ENCODE assay signal across 16 cellular contexts in the genomic region with DNA sequence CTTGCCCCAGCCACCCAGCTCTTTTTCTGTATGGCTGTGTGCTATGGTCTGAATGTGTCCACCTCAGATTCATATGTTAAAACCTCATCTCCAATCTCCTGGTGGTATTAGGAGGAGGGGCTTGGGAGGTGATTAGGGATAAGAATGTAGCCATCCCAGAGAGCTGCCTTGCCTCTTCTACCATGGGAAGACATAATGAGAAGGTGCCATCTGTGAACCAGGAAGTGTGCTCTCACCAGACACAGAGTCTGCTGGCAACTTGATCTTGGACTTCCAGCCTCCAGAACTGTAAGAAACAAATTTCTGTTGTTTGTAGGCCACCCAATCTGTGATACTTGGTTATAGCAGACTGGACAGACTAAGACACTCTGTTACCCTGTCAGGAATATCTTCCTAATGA. TPM values are rescaled to one million over a fixed set of nuclear protein-coding genes. Genes with fewer than 3 reads are reported as not detected.
DNase-seq lines count a peak whose midpoint lies in the region; ATAC-seq, FAIRE-seq and TF ChIP-seq lines count a peak whose summit lies in the region.
"Had no signal": no experiment of that assay in that cellular context is flagged by ENCODE, and none has a peak within 500 bp of the region (broad histone marks: within the 10 kb centered on the region; RNA-seq: fewer than 3 reads in every experiment).

No MANE protein-coding gene starts in this region.

- DNase-seq in HepG2 (ENCODE audit: low spot score) (no peak), right lobe of liver (no peak), body of pancreas (peak in 1 of 4 donors; percentile 18), mesothelial cell of epicardium (ENCODE audit: low spot score in 2 of 2, unreplicated experiment in 2 of 2) (no peak), Ammon's horn (ENCODE audit: low spot score) (no peak)
- no peak for DNase-seq in stimulated activated naive CD8-positive, alpha-beta T cell treated with anti-CD3 and anti-CD28 coated beads, Interleukin-15, Interleukin-2, amounts not matched to agents 100 U/mL and 50 U/mL, for 24 hours
- DNase-seq: BE2C; CD4-positive, alpha-beta memory T cell; DMS79; GDM1; KG1 had no signal

- no peaks in the 10 kb centered on the region for H3K36me3 Mint-ChIP-seq in mesothelial cell of epicardium
- H3K36me3 Mint-ChIP-seq: CD14-positive monocyte had no signal

- TF ChIP-seq CTCF in HepG2 (CRISPR knock-in tag; IDR thresholded peaks at IDR 0.05) (no peak), right lobe of liver (IDR thresholded peaks at IDR 0.05) (no peak), Loucy (conservative IDR thresholded peaks at IDR 0.05; ENCODE audit: low read length) (no peak), body of pancreas (IDR thresholded peaks at IDR 0.05) (no peak), mesothelial cell of epicardium (IDR thresholded peaks at IDR 0.05; ENCODE audit: unreplicated experiment) (no peak)

- CTCF ChIA-PET in HepG2 (lab: Yijun Ruan, JAX; ENCODE audit: low intra/inter-chr PET ratio, low total read pairs), result no interaction called here

- POLR2A ChIA-PET in HepG2 (lab: Yijun Ruan, JAX), result interaction anchor here (0.7 to 10.5 kb wide), 10 partner anchors 10 to 97 kb away, joined by 3 to 267 read pairs (median 10); a partner anchor contains a TSS

- no peak overlapping the region for H3K4me3 ChIP-seq in HepG2 (replicated peaks in 1 of 3; ENCODE audit: insufficient read depth in 1 of 3, low read depth in 2 of 3, low read length in 3 of 3)
- H3K4me3 ChIP-seq in right lobe of liver, result no peak overlapping the region
- H3K4me3 ChIP-seq in Loucy (ENCODE audit: low read length, poor library complexity, severe bottlenecking), result no peak overlapping the region
- H3K4me3 ChIP-seq in body of pancreas, result no peak overlapping the region
- H3K4me3 ChIP-seq: HAP-1 had no signal

- H3K27ac Mint-ChIP-seq in mesothelial cell of epicardium, result no peak overlapping the region
- H3K27ac Mint-ChIP-seq: CD14-positive monocyte; CD4-positive, alpha-beta memory T cell had no signal

- FAIRE-seq in HepG2 (lab: Jason Lieb, UNC), result no peak

- peak overlapping the region; percentile 49 for H3K9ac ChIP-seq in HepG2 (ENCODE audit: insufficient read depth, low read depth, low read length)
- no peak overlapping the region for H3K9ac ChIP-seq in Loucy (ENCODE audit: low read depth, low read length, poor library complexity, severe bottlenecking)

- TF ChIP-seq EP300 in HepG2 (IDR thresholded peaks at IDR 0.05; ENCODE audit: low read depth in 2 of 2, low read length in 2 of 2) (no peak), HepG2 (CRISPR knock-in tag; IDR thresholded peaks at IDR 0.05; ENCODE audit: borderline replicate concordance) (no peak)

- H3K9me3 ChIP-seq in HepG2 (ENCODE audit: low read length) (peaks cover 8% of the 10 kb centered on the region; the same call in 1 of the 2 replicates), right lobe of liver (no peaks in the 10 kb centered on the region), Loucy (ENCODE audit: insufficient read depth, low read depth, low read length) (no peaks in the 10 kb centered on the region), body of pancreas (no peaks in the 10 kb centered on the region)
- H3K9me3 ChIP-seq: BE2C, HAP-1 had no signal

- H3K9me2 ChIP-seq in Loucy (replicated peaks; ENCODE audit: low read depth, low read length), result no peaks in the 10 kb centered on the region

- in situ Hi-C loops in HepG2 (cut with HindIII; ENCODE audit: extremely low pct_ligation_motif_present, low pct_unique_long_range_greater_than_20kb), result no loop called here

- H2AFZ ChIP-seq in HepG2 (ENCODE audit: low read length) (no peak overlapping the region), Loucy (ENCODE audit: low read length) (peak overlapping the region; percentile 90)

- H3F3A ChIP-seq in Loucy (ENCODE audit: low read depth), result no peaks in the 10 kb centered on the region

- peaks cover 2% of the 10 kb centered on the region for H3K27me3 Mint-ChIP-seq in mesothelial cell of epicardium (ENCODE audit: low read depth)
- H3K27me3 Mint-ChIP-seq: CD4-positive, alpha-beta memory T cell had no signal

- peaks cover 17% of the 10 kb centered on the region for H3K9me3 Mint-ChIP-seq in mesothelial cell of epicardium

- TSS peak; percentile 40 for BruUV-seq in HepG2 (replicated peaks; lab: Mats Ljungman, UMichigan)

- no peaks in the 10 kb centered on the region for H3K4me1 Mint-ChIP-seq in mesothelial cell of epicardium
- H3K4me1 Mint-ChIP-seq: CD14-positive monocyte had no signal

- TF ChIP-seq POLR2A in HepG2 (IDR thresholded peaks at IDR 0.05; ENCODE audit: insufficient read depth in 1 of 2, low read depth in 2 of 2, low read length in 2 of 2), result no peak
- no peak for TF ChIP-seq POLR2A in right lobe of liver (IDR thresholded peaks at IDR 0.05)
- no peak for TF ChIP-seq POLR2A in body of pancreas (IDR thresholded peaks at IDR 0.05)

- intact Hi-C loops in HepG2 (cut with micrococcal nuclease; ENCODE audit: unreplicated experiment), result no loop called here
- intact Hi-C loops in right lobe of liver (cut with DNase I), result no loop called here
- intact Hi-C loops in body of pancreas (cut with DNase I), result no loop called here

- H3K4me2 ChIP-seq in HepG2 (ENCODE audit: low read depth, low read length), result peak overlapping the region; percentile 51
- H3K4me2 ChIP-seq in Loucy (ENCODE audit: low read depth, low read length, poor library complexity, severe bottlenecking), result peak overlapping the region; percentile 3

- no peak overlapping the region for H3K4me3 Mint-ChIP-seq in mesothelial cell of epicardium
- H3K4me3 Mint-ChIP-seq: CD14-positive monocyte; CD4-positive, alpha-beta memory T cell had no signal

- ATAC-seq in HepG2 (no peak), right lobe of liver (no peak), body of pancreas (peak; percentile 68)
- ATAC-seq in stimulated activated naive CD8-positive, alpha-beta T cell treated with anti-CD3 and anti-CD28 coated beads, Interleukin-15, Interleukin-2, amounts not matched to agents 100 U/mL and 50 U/mL, for 24 hours, result no peak

- H3K27ac ChIP-seq in HepG2 (ENCODE audit: extremely low read length, insufficient read depth, low read length) (peak overlapping the region; percentile 61), right lobe of liver (no peak overlapping the region), body of pancreas (peak overlapping the region in 2 of 4 donors; percentile 21 to 36)

- H3K79me2 ChIP-seq in HepG2 (ENCODE audit: insufficient read depth, low read length) (no peaks in the 10 kb centered on the region), Loucy (ENCODE audit: insufficient read depth, low read length) (no peaks in the 10 kb centered on the region)

- no peak for TF ChIP-seq RAD21 in HepG2 (CRISPR knock-in tag; IDR thresholded peaks at IDR 0.05)

- H3K36me3 ChIP-seq in HepG2 (replicated peaks in 1 of 2; ENCODE audit: control insufficient read depth in 1 of 2, insufficient read depth in 2 of 2, low read length in 2 of 2), result no peaks in the 10 kb centered on the region
- H3K36me3 ChIP-seq in right lobe of liver, result no peaks in the 10 kb centered on the region
- no peaks in the 10 kb centered on the region for H3K36me3 ChIP-seq in Loucy (ENCODE audit: insufficient read depth, low read length)
- no peaks in the 10 kb centered on the region for H3K36me3 ChIP-seq in body of pancreas (replicated peaks in 1 of 2; ENCODE audit: insufficient read depth in 1 of 2, low read depth in 2 of 2)
- H3K36me3 ChIP-seq: BE2C, HAP-1 had no signal

- no peaks in the 10 kb centered on the region for H4K20me1 ChIP-seq in HepG2 (ENCODE audit: insufficient read depth, low read length)
- H4K20me1 ChIP-seq in Loucy (ENCODE audit: insufficient read depth, low read length, poor library complexity, severe bottlenecking), result no peaks in the 10 kb centered on the region

- H3K27me3 ChIP-seq in HepG2 (ENCODE audit: control insufficient read depth in 1 of 2, insufficient read depth in 2 of 2, low read length in 2 of 2) (no peaks in the 10 kb centered on the region), right lobe of liver (no peaks in the 10 kb centered on the region), Loucy (ENCODE audit: insufficient read depth, low read length, poor library complexity, severe bottlenecking) (no peaks in the 10 kb centered on the region), body of pancreas (no peaks in the 10 kb centered on the region)
- H3K27me3 ChIP-seq: BE2C had no signal

- H3K4me1 ChIP-seq in HepG2 (ENCODE audit: insufficient read depth, low read length) (peaks cover 60% of the 10 kb centered on the region), right lobe of liver (no peaks in the 10 kb centered on the region), Loucy (ENCODE audit: insufficient read depth, low read length, poor library complexity, severe bottlenecking) (peaks cover 15% of the 10 kb centered on the region), body of pancreas (peaks cover 37% of the 10 kb centered on the region)
- H3K4me1 ChIP-seq: BE2C, HAP-1 had no signal

RNA-seq across cellular contexts. Expression of a gene that starts 22.8 kb away (rescaled TPM):
- total RNA-seq in HepG2 (2016; rRNA removed; fragmentation: Illumina TruSeq; extraction: Trizol) (0.14 and 0.22 TPM in 2 replicates), right lobe of liver (under 1 TPM in 3 of 6 experiments, not detected in 3; 0.07 to 0.20 (median 0.19) TPM), body of pancreas (under 1 TPM; 0.52 to 0.99 TPM), mesothelial cell of epicardium (6.4 to 7.4 TPM (median 7.3 TPM) in 3 replicates)
- total RNA-seq in HepG2 (2016; cell fraction: cytosol; rRNA removed; fragmentation: Illumina TruSeq; extraction: Trizol; ENCODE audit: low read depth), result 0.10 TPM in 1 of 2 replicates, not detected in the other
- total RNA-seq in HepG2 (2016; cell fraction: insoluble cytoplasmic fraction; rRNA removed; fragmentation: Illumina TruSeq; extraction: Trizol), result 0.13 and 0.15 TPM in 2 replicates
- total RNA-seq in HepG2 (2016; cell fraction: membrane; rRNA removed; fragmentation: Illumina TruSeq; extraction: Trizol), result 0.10 and 0.22 TPM in 2 replicates
- total RNA-seq in HepG2 (2016; cell fraction: nucleus; rRNA removed; fragmentation: Illumina TruSeq; extraction: Trizol), result 0.12 and 0.44 TPM in 2 replicates
- polyA plus RNA-seq in HepG2 (2011; rRNA removed), result 0.08 and 0.16 TPM in 2 replicates
- 0.15 and 0.18 TPM in 2 replicates for polyA plus RNA-seq in HepG2 (2011; cell fraction: cytosol; rRNA removed)
- polyA plus RNA-seq in HepG2 (2011; cell fraction: nucleus; rRNA removed), result 1.1 TPM in 2 replicates
- polyA plus RNA-seq in HepG2 (2012), result 0.16 and 0.54 TPM in 2 replicates
- 0.05 and 0.10 TPM in 2 replicates for polyA plus RNA-seq in HepG2 (2016; cell fraction: cytosol; fragmentation: Illumina TruSeq; extraction: Trizol; ENCODE audit: low read depth)
- polyA plus RNA-seq in HepG2 (2016; cell fraction: insoluble cytoplasmic fraction; fragmentation: Illumina TruSeq; extraction: Trizol; ENCODE audit: low read depth), result 0.22 and 0.33 TPM in 2 replicates
- 0.10 and 0.17 TPM in 2 replicates for polyA plus RNA-seq in HepG2 (2016; cell fraction: membrane; fragmentation: Illumina TruSeq; extraction: Trizol; ENCODE audit: low read depth)
- polyA plus RNA-seq in HepG2 (2016; cell fraction: nucleus; fragmentation: Illumina TruSeq; extraction: Trizol; ENCODE audit: insufficient read depth, low read depth), result 0.42 and 0.55 TPM in 2 replicates
- 0.18 TPM in 1 of 2 replicates, not detected in the other for polyA minus RNA-seq in HepG2 (2011; rRNA and poly(A)+ RNA removed; ENCODE audit: low replicate concordance)
- 0.35 TPM in 1 of 2 replicates, not detected in the other for polyA minus RNA-seq in HepG2 (2011; cell fraction: cytosol; rRNA and poly(A)+ RNA removed)
- polyA minus RNA-seq in HepG2 (2011; cell fraction: nucleus; rRNA and poly(A)+ RNA removed), result 0.13 and 0.25 TPM in 2 replicates
- total RNA-seq: A172; CD4-positive, alpha-beta memory T cell; H4 had no signal

RNA-seq across cellular contexts. Expression of a gene that starts 33.8 kb away (rescaled TPM):
- total RNA-seq in HepG2 (2016; rRNA removed; fragmentation: Illumina TruSeq; extraction: Trizol) (39.4 and 96.9 TPM in 2 replicates), right lobe of liver (10 to 100 TPM; 13.6 to 25.9 (median 23.0) TPM), body of pancreas (100 to 1,000 TPM; 150 to 237 TPM), mesothelial cell of epicardium (268 to 271 TPM (median 269 TPM) in 3 replicates)
- total RNA-seq in HepG2 (2016; cell fraction: cytosol; rRNA removed; fragmentation: Illumina TruSeq; extraction: Trizol; ENCODE audit: low read depth), result 27.1 and 29.2 TPM in 2 replicates
- 43.1 and 100 TPM in 2 replicates for total RNA-seq in HepG2 (2016; cell fraction: insoluble cytoplasmic fraction; rRNA removed; fragmentation: Illumina TruSeq; extraction: Trizol)
- 15.6 and 15.9 TPM in 2 replicates for total RNA-seq in HepG2 (2016; cell fraction: membrane; rRNA removed; fragmentation: Illumina TruSeq; extraction: Trizol)
- 143 and 149 TPM in 2 replicates for total RNA-seq in HepG2 (2016; cell fraction: nucleus; rRNA removed; fragmentation: Illumina TruSeq; extraction: Trizol)
- 611 and 685 TPM in 2 replicates for polyA plus RNA-seq in HepG2 (2011; rRNA removed)
- 118 and 170 TPM in 2 replicates for polyA plus RNA-seq in HepG2 (2011; cell fraction: cytosol; rRNA removed)
- polyA plus RNA-seq in HepG2 (2011; cell fraction: nucleus; rRNA removed), result 4,733 and 5,679 TPM in 2 replicates
- polyA plus RNA-seq in HepG2 (2012), result 202 and 318 TPM in 2 replicates
- polyA plus RNA-seq in HepG2 (2016; cell fraction: cytosol; fragmentation: Illumina TruSeq; extraction: Trizol; ENCODE audit: low read depth), result 12.6 and 13.8 TPM in 2 replicates
- 49.4 and 63.1 TPM in 2 replicates for polyA plus RNA-seq in HepG2 (2016; cell fraction: insoluble cytoplasmic fraction; fragmentation: Illumina TruSeq; extraction: Trizol; ENCODE audit: low read depth)
- polyA plus RNA-seq in HepG2 (2016; cell fraction: membrane; fragmentation: Illumina TruSeq; extraction: Trizol; ENCODE audit: low read depth), result 18.9 and 19.4 TPM in 2 replicates
- polyA plus RNA-seq in HepG2 (2016; cell fraction: nucleus; fragmentation: Illumina TruSeq; extraction: Trizol; ENCODE audit: insufficient read depth, low read depth), result 559 and 594 TPM in 2 replicates
- polyA minus RNA-seq in HepG2 (2011; rRNA and poly(A)+ RNA removed; ENCODE audit: low replicate concordance), result 166 and 365 TPM in 2 replicates
- 55.5 and 58.2 TPM in 2 replicates for polyA minus RNA-seq in HepG2 (2011; cell fraction: cytosol; rRNA and poly(A)+ RNA removed)
- 527 and 596 TPM in 2 replicates for polyA minus RNA-seq in HepG2 (2011; cell fraction: nucleus; rRNA and poly(A)+ RNA removed)

RNA-seq across cellular contexts. Expression of a gene that starts 34.7 kb away (rescaled TPM):
- total RNA-seq in HepG2 (2016; rRNA removed; fragmentation: Illumina TruSeq; extraction: Trizol), result 2,867 and 3,021 TPM in 2 replicates
- 582 and 659 TPM in 2 replicates for total RNA-seq in HepG2 (2016; cell fraction: cytosol; rRNA removed; fragmentation: Illumina TruSeq; extraction: Trizol; ENCODE audit: low read depth)
- total RNA-seq in HepG2 (2016; cell fraction: insoluble cytoplasmic fraction; rRNA removed; fragmentation: Illumina TruSeq; extraction: Trizol), result 2,776 and 3,102 TPM in 2 replicates
- total RNA-seq in HepG2 (2016; cell fraction: membrane; rRNA removed; fragmentation: Illumina TruSeq; extraction: Trizol), result 925 and 1,194 TPM in 2 replicates
- total RNA-seq in HepG2 (2016; cell fraction: nucleus; rRNA removed; fragmentation: Illumina TruSeq; extraction: Trizol), result 2,259 and 2,462 TPM in 2 replicates
- 1,596 and 1,621 TPM in 2 replicates for polyA plus RNA-seq in HepG2 (2011; rRNA removed)
- 1,194 and 1,328 TPM in 2 replicates for polyA plus RNA-seq in HepG2 (2011; cell fraction: cytosol; rRNA removed)
- polyA plus RNA-seq in HepG2 (2011; cell fraction: nucleus; rRNA removed), result 2,740 and 3,322 TPM in 2 replicates
- 740 and 1,093 TPM in 2 replicates for polyA plus RNA-seq in HepG2 (2012)
- polyA plus RNA-seq in HepG2 (2016; cell fraction: cytosol; fragmentation: Illumina TruSeq; extraction: Trizol; ENCODE audit: low read depth), result 288 and 375 TPM in 2 replicates
- 2,577 and 2,685 TPM in 2 replicates for polyA plus RNA-seq in HepG2 (2016; cell fraction: insoluble cytoplasmic fraction; fragmentation: Illumina TruSeq; extraction: Trizol; ENCODE audit: low read depth)
- polyA plus RNA-seq in HepG2 (2016; cell fraction: membrane; fragmentation: Illumina TruSeq; extraction: Trizol; ENCODE audit: low read depth), result 518 and 720 TPM in 2 replicates
- polyA plus RNA-seq in HepG2 (2016; cell fraction: nucleus; fragmentation: Illumina TruSeq; extraction: Trizol; ENCODE audit: insufficient read depth, low read depth), result 3,957 and 4,035 TPM in 2 replicates
- 4.9 and 1,419 TPM in 2 replicates for polyA minus RNA-seq in HepG2 (2011; rRNA and poly(A)+ RNA removed; ENCODE audit: low replicate concordance)
- polyA minus RNA-seq in HepG2 (2011; cell fraction: cytosol; rRNA and poly(A)+ RNA removed), result 390 and 391 TPM in 2 replicates
- polyA minus RNA-seq in HepG2 (2011; cell fraction: nucleus; rRNA and poly(A)+ RNA removed), result 1,540 and 1,882 TPM in 2 replicates
- total RNA-seq in right lobe of liver, result 10 to 100 TPM in 1 of 6 experiments, 1 to 10 TPM in 4, under 1 TPM in 1; 0.53 to 12.3 (median 4.2) TPM
- 1 to 10 TPM; 1.3 to 3.3 TPM for total RNA-seq in body of pancreas
- total RNA-seq in mesothelial cell of epicardium, result 1.2 to 1.6 TPM (median 1.5 TPM) in 3 replicates
- total RNA-seq: CD4-positive, alpha-beta memory T cell had no signal
- polyA plus RNA-seq: CD14-positive monocyte; CD4-positive, alpha-beta memory T cell had no signal

RNA-seq across cellular contexts. Expression of a gene that starts 45.4 kb away (rescaled TPM):
- total RNA-seq in HepG2 (2016; rRNA removed; fragmentation: Illumina TruSeq; extraction: Trizol) (7.1 and 7.4 TPM in 2 replicates), right lobe of liver (10 to 100 TPM in 4 of 6 experiments, 1 to 10 TPM in 2; 8.2 to 15.0 (median 11.4) TPM), body of pancreas (10 to 100 TPM; 11.7 to 43.2 TPM), mesothelial cell of epicardium (13.9 to 17.7 TPM (median 15.2 TPM) in 3 replicates)
- total RNA-seq in HepG2 (2016; cell fraction: cytosol; rRNA removed; fragmentation: Illumina TruSeq; extraction: Trizol; ENCODE audit: low read depth), result 6.0 and 6.1 TPM in 2 replicates
- 7.7 and 8.0 TPM in 2 replicates for total RNA-seq in HepG2 (2016; cell fraction: insoluble cytoplasmic fraction; rRNA removed; fragmentation: Illumina TruSeq; extraction: Trizol)
- 12.8 and 13.3 TPM in 2 replicates for total RNA-seq in HepG2 (2016; cell fraction: membrane; rRNA removed; fragmentation: Illumina TruSeq; extraction: Trizol)
- total RNA-seq in HepG2 (2016; cell fraction: nucleus; rRNA removed; fragmentation: Illumina TruSeq; extraction: Trizol), result 5.8 and 5.9 TPM in 2 replicates
- 8.2 and 8.7 TPM in 2 replicates for polyA plus RNA-seq in HepG2 (2011; rRNA removed)
- 3.6 and 5.0 TPM in 2 replicates for polyA plus RNA-seq in HepG2 (2011; cell fraction: cytosol; rRNA removed)
- polyA plus RNA-seq in HepG2 (2011; cell fraction: nucleus; rRNA removed), result 11.3 and 17.7 TPM in 2 replicates
- 3.9 and 4.2 TPM in 2 replicates for polyA plus RNA-seq in HepG2 (2012)
- polyA plus RNA-seq in HepG2 (2016; cell fraction: cytosol; fragmentation: Illumina TruSeq; extraction: Trizol; ENCODE audit: low read depth), result 14.5 and 18.4 TPM in 2 replicates
- polyA plus RNA-seq in HepG2 (2016; cell fraction: insoluble cytoplasmic fraction; fragmentation: Illumina TruSeq; extraction: Trizol; ENCODE audit: low read depth), result 11.7 and 13.4 TPM in 2 replicates
- polyA plus RNA-seq in HepG2 (2016; cell fraction: membrane; fragmentation: Illumina TruSeq; extraction: Trizol; ENCODE audit: low read depth), result 18.6 and 20.0 TPM in 2 replicates
- polyA plus RNA-seq in HepG2 (2016; cell fraction: nucleus; fragmentation: Illumina TruSeq; extraction: Trizol; ENCODE audit: insufficient read depth, low read depth), result 11.0 and 11.3 TPM in 2 replicates
- polyA minus RNA-seq in HepG2 (2011; rRNA and poly(A)+ RNA removed; ENCODE audit: low replicate concordance), result 10.0 and 22.9 TPM in 2 replicates
- 2.5 and 3.6 TPM in 2 replicates for polyA minus RNA-seq in HepG2 (2011; cell fraction: cytosol; rRNA and poly(A)+ RNA removed)
- polyA minus RNA-seq in HepG2 (2011; cell fraction: nucleus; rRNA and poly(A)+ RNA removed), result 6.8 and 7.2 TPM in 2 replicates

RNA-seq across cellular contexts. Expression of a gene that starts 49.9 kb away (rescaled TPM):
- total RNA-seq in HepG2 (2016; rRNA removed; fragmentation: Illumina TruSeq; extraction: Trizol) (0.44 and 0.49 TPM in 2 replicates), right lobe of liver (under 1 TPM; 0.33 to 0.83 (median 0.47) TPM), body of pancreas (1 to 10 TPM in 1 of 2 donors, under 1 TPM in 1; 0.33 to 1.6 TPM), mesothelial cell of epicardium (9.8 to 14.4 TPM (median 13.7 TPM) in 3 replicates)
- 0.81 and 0.88 TPM in 2 replicates for total RNA-seq in HepG2 (2016; cell fraction: cytosol; rRNA removed; fragmentation: Illumina TruSeq; extraction: Trizol; ENCODE audit: low read depth)
- total RNA-seq in HepG2 (2016; cell fraction: insoluble cytoplasmic fraction; rRNA removed; fragmentation: Illumina TruSeq; extraction: Trizol), result 0.39 and 0.40 TPM in 2 replicates
- total RNA-seq in HepG2 (2016; cell fraction: membrane; rRNA removed; fragmentation: Illumina TruSeq; extraction: Trizol), result 0.49 and 0.62 TPM in 2 replicates
- 0.78 and 1.1 TPM in 2 replicates for total RNA-seq in HepG2 (2016; cell fraction: nucleus; rRNA removed; fragmentation: Illumina TruSeq; extraction: Trizol)
- polyA plus RNA-seq in HepG2 (2011; rRNA removed), result 0.17 and 0.24 TPM in 2 replicates
- 0.04 and 0.22 TPM in 2 replicates for polyA plus RNA-seq in HepG2 (2011; cell fraction: cytosol; rRNA removed)
- polyA plus RNA-seq in HepG2 (2011; cell fraction: nucleus; rRNA removed), result 1.2 and 1.4 TPM in 2 replicates
- polyA plus RNA-seq in HepG2 (2012), result 0.92 and 0.93 TPM in 2 replicates
- 0.29 TPM in 2 replicates for polyA plus RNA-seq in HepG2 (2016; cell fraction: cytosol; fragmentation: Illumina TruSeq; extraction: Trizol; ENCODE audit: low read depth)
- 0.53 and 0.73 TPM in 2 replicates for polyA plus RNA-seq in HepG2 (2016; cell fraction: insoluble cytoplasmic fraction; fragmentation: Illumina TruSeq; extraction: Trizol; ENCODE audit: low read depth)
- 0.19 and 0.22 TPM in 2 replicates for polyA plus RNA-seq in HepG2 (2016; cell fraction: membrane; fragmentation: Illumina TruSeq; extraction: Trizol; ENCODE audit: low read depth)
- polyA plus RNA-seq in HepG2 (2016; cell fraction: nucleus; fragmentation: Illumina TruSeq; extraction: Trizol; ENCODE audit: insufficient read depth, low read depth), result 0.79 and 1.2 TPM in 2 replicates
- polyA minus RNA-seq in HepG2 (2011; rRNA and poly(A)+ RNA removed; ENCODE audit: low replicate concordance), result 0.21 and 1.7 TPM in 2 replicates
- 0.26 and 1.6 TPM in 2 replicates for polyA minus RNA-seq in HepG2 (2011; cell fraction: cytosol; rRNA and poly(A)+ RNA removed)
- 1.7 and 2.2 TPM in 2 replicates for polyA minus RNA-seq in HepG2 (2011; cell fraction: nucleus; rRNA and poly(A)+ RNA removed)
- polyA plus RNA-seq: CD4-positive, alpha-beta memory T cell had no signal

Comparison
In these comparisons a context has a peak if more than half of its experiments do, and no peak if none do; other contexts are left out.
1. RNA of a gene that starts 34.7 kb away (total RNA-seq): 582 to 3,102 TPM in HepG2; 0.53 to 12.3 TPM in right lobe of liver, 1.3 to 3.3 TPM in body of pancreas and 1.2 to 1.6 TPM in mesothelial cell of epicardium; every median in the first group is over 10 times any median in the second.